In genomic region chr20:33373735-33374605, GRCh38 we compare ENCODE assay signal across 11 cellular contexts. TPM values are rescaled to one million over a fixed set of nuclear protein-coding genes. Genes with fewer than 3 reads are reported as not detected.
DNase-seq lines count a peak whose midpoint lies in the region; ATAC-seq and TF ChIP-seq lines count a peak whose summit lies in the region.
"Had no signal": no experiment of that assay in that cellular context is flagged by ENCODE, and none has a peak within 500 bp of the region (broad histone marks: within the 10 kb centered on the region; RNA-seq: fewer than 3 reads in every experiment).

No MANE protein-coding gene starts in this region.

- no peak for TF ChIP-seq POLR2A in prostate gland (IDR thresholded peaks at IDR 0.05)

- H3K27me3 ChIP-seq in prostate gland (replicated peaks; ENCODE audit: insufficient read depth) (no peaks in the 10 kb centered on the region), HAP-1 (ENCODE audit: low read depth) (no peaks in the 10 kb centered on the region)

- WGBS in prostate gland = 47% methylated on average over 4 of the region's 4 CpGs

- intact Hi-C loops in prostate gland (cut with DNase I) = no loop called here

- peaks cover 17 to 23% of the 10 kb centered on the region in 2 donors for H3K4me1 Mint-ChIP-seq in effector memory CD8-positive, alpha-beta T cell (ENCODE audit: low read depth in 2 of 2)

- no peak for ATAC-seq in effector memory CD8-positive, alpha-beta T cell (replicated peaks)
- ATAC-seq: HCT116, left ventricle myocardium superior had no signal

- no peaks in the 10 kb centered on the region for H3K9me3 ChIP-seq in prostate gland
- H3K9me3 ChIP-seq in HAP-1 = no peaks in the 10 kb centered on the region

- no peaks in the 10 kb centered on the region for H3K9me3 Mint-ChIP-seq in effector memory CD8-positive, alpha-beta T cell
- H3K9me3 Mint-ChIP-seq: activated B cell treated with CpG ODN at 0.5 μM for 24 hours had no signal

- no peak overlapping the region for H3K4me3 Mint-ChIP-seq in effector memory CD8-positive, alpha-beta T cell
- H3K4me3 Mint-ChIP-seq: activated B cell treated with CpG ODN at 0.5 μM for 24 hours had no signal

- no peaks in the 10 kb centered on the region for H3K27me3 Mint-ChIP-seq in effector memory CD8-positive, alpha-beta T cell
- H3K27me3 Mint-ChIP-seq: activated B cell treated with CpG ODN at 0.5 μM for 24 hours had no signal

- DNase-seq in GM03348 (ENCODE audit: low spot score) (peak; percentile 37), NCI-H748 treated with DMSO at 0.1 percent for 48 hours (lab: John Stamatoyannopoulos, UW) (peak; percentile 84), prostate gland (ENCODE audit: low spot score) (peak; percentile 69), epidermal melanocyte (ENCODE audit: insufficient read length, low spot score) (no peak), KBM-7 (no peak), HAP-1 (ENCODE audit: low spot score in 2 of 2) (no peak)
- no peak for DNase-seq in effector memory CD8-positive, alpha-beta T cell
- DNase-seq in activated CD4-positive, CD25-positive, alpha-beta regulatory T cell (lab: John Stamatoyannopoulos, UW) = no peak
- DNase-seq: activated B cell treated with CpG ODN at 0.5 μM for 24 hours, left ventricle myocardium superior had no signal

- TF ChIP-seq CTCF in prostate gland (IDR thresholded peaks at IDR 0.05) = no peak

- H3K4me1 ChIP-seq in prostate gland (replicated peaks) = no peaks in the 10 kb centered on the region
- no peaks in the 10 kb centered on the region for H3K4me1 ChIP-seq in HAP-1

- in situ Hi-C loops in KBM-7 (cut with MboI; ENCODE audit: low pct_unique_long_range_greater_than_20kb, low sequenced_read_pairs) = no loop called here
- in situ Hi-C loops in HAP-1 (cut with MboI; ENCODE audit: low sequenced_read_pairs) = no loop called here

- H3K36me3 ChIP-seq in prostate gland (peaks cover 4 to 10% of the 10 kb centered on the region in 2 donors), HAP-1 (replicated peaks) (peaks cover 64% of the 10 kb centered on the region)

- no peak overlapping the region for H3K4me3 ChIP-seq in prostate gland
- no peak overlapping the region for H3K4me3 ChIP-seq in HAP-1

- H3K27ac ChIP-seq in prostate gland = peak overlapping the region; percentile 41 to 77

- peaks cover 40% of the 10 kb centered on the region for H3K36me3 Mint-ChIP-seq in effector memory CD8-positive, alpha-beta T cell (ENCODE audit: insufficient read depth)

- H3K27ac Mint-ChIP-seq in effector memory CD8-positive, alpha-beta T cell = peak overlapping the region; percentile 15 to 95
- H3K27ac Mint-ChIP-seq: activated B cell treated with CpG ODN at 0.5 μM for 24 hours had no signal

RNA-seq across cellular contexts. Expression of gene CDK5RAP1, which starts 27.3 kb away (rescaled TPM):
- total RNA-seq in prostate gland = 10 to 100 TPM; 18.0 to 24.7 TPM

Comparison
In these comparisons a context has a peak if more than half of its experiments do, and no peak if none do; other contexts are left out.
1. DNase-seq: peak in GM03348 (single experiment), NCI-H748 treated with DMSO at 0.1 percent for 48 hours (single experiment) and prostate gland (single experiment); none in effector memory CD8-positive, alpha-beta T cell (0 of 3), epidermal melanocyte (single experiment), KBM-7 (single experiment), activated CD4-positive, CD25-positive, alpha-beta regulatory T cell (0 of 4) and HAP-1 (0 of 2).